24 cellular contexts compared by ENCODE assay signal in the genomic region with DNA sequence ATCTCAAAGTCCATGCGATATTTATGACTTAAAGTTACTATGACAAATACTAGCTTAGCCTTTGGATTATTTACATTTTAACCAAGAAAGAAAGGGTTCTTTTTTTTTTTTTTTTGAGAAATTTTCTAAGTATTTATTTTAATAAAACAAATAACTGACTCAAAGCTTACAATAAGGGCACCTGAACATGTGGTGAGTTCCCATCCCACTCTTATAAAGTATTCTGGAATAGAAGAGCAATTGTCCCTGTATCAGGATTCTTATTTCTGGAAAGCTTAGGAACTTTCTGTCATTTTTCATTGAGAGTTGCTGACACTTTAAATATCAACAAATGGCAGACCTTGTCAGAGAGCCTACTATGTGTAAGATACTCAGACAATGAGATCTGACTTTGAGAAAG.
"Had no signal": no experiment of that assay in that cellular context is flagged by ENCODE, and none has a peak within 500 bp of the region (broad histone marks: within the 10 kb centered on the region; RNA-seq: fewer than 3 reads in every experiment).

No MANE protein-coding gene starts in this region.

- H3K36me3 ChIP-seq: MG63, SJSA1 had no signal

- DNase-seq: IMR-90, Karpas-422, KG1, MG63, NCI-H1092, NCI-H1105 treated with DMSO at 0.1 percent for 48 hours, NCI-H1417 treated with DMSO at 0.1 percent for 48 hours, NCI-H146, NCI-H187, NCI-H2029, NCI-H2081 treated with DMSO at 0.1 percent for 48 hours, NCI-H2171, NCI-H226, NCI-H446, NCI-H510A, NCI-H524 treated with DMSO at 0.1 percent for 48 hours, NCI-H774, OCI-M1, Right ventricle myocardium superior, RPMI8226, SIG-M5 had no signal

- ATAC-seq: HepG2 had no signal

- H3K27me3 ChIP-seq: MG63, SJSA1 had no signal

- H3K9me3 ChIP-seq: MG63, SJSA1 had no signal

- FAIRE-seq: HepG2 had no signal

- H3K4me3 ChIP-seq: MG63, SJSA1, SK-N-MC had no signal

- H3K27ac ChIP-seq: SJSA1, SK-N-MC had no signal
